In the genomic region with DNA sequence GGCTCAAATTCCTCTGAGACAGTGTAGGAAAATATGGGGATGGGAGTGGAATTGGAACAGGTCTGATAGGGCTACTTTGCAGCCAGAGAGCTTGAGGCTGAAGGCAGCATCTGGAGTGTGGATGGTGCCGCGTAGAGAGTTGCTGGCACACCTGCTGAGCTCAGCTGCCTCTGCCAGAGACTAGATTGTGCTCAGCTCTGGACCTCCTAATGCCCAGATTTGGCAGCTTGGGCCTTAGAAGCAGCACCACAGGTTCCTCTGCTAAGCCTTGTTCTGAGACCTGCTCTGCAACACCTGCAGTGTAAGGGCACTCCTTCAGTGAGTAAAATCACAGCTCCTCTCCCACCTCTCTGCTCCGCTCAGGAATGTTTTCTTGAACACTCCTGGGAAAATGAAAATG, we compare ENCODE assay signal across 11 cellular contexts. TPM values are rescaled to one million over a fixed set of nuclear protein-coding genes. Genes with fewer than 3 reads are reported as not detected.
DNase-seq lines count a peak whose midpoint lies in the region; ATAC-seq and TF ChIP-seq lines count a peak whose summit lies in the region.
"Had no signal": no experiment of that assay in that cellular context is flagged by ENCODE, and none has a peak within 500 bp of the region (broad histone marks: within the 10 kb centered on the region; RNA-seq: fewer than 3 reads in every experiment).

No MANE protein-coding gene starts in this region.

- 70% methylated on average over 3 of the region's 3 CpGs for WGBS in right cardiac atrium
- WGBS in thyroid gland, 2 donors = 67 to 77% methylated on average over 3 of the region's 3 CpGs

- no peaks in the 10 kb centered on the region for H3K9me3 Mint-ChIP-seq in activated naive CD8-positive, alpha-beta T cell treated with anti-CD3 and anti-CD28 coated beads, Interleukin-2, amount 10 ng/mL, durations not matched to agents 7 days and 5 days
- no peaks in the 10 kb centered on the region for H3K9me3 Mint-ChIP-seq in activated naive CD8-positive, alpha-beta T cell treated with anti-CD3 and anti-CD28 coated beads for 36 hours

- peaks cover 7% of the 10 kb centered on the region for H3K4me1 ChIP-seq in right cardiac atrium (ENCODE audit: control insufficient read depth, insufficient read depth, low read length)
- peaks cover 11% of the 10 kb centered on the region in 2 donors for H3K4me1 ChIP-seq in thyroid gland
- peaks cover 0 to 28% (median 0%) of the 10 kb centered on the region in 4 donors for H3K4me1 ChIP-seq in Peyer's patch

- 0 out of 2 replicates have a peak overlapping the region, but pooled peaks have one; percentile 16 for H3K27ac ChIP-seq in WERI-Rb-1
- peak overlapping the region; percentile 33 for H3K27ac ChIP-seq in right cardiac atrium (ENCODE audit: low read length)
- peak overlapping the region in 1 of 3 donors; percentile 58 for H3K27ac ChIP-seq in thyroid gland
- H3K27ac ChIP-seq in Peyer's patch = no peak overlapping the region

- H3K27me3 Mint-ChIP-seq in activated naive CD8-positive, alpha-beta T cell treated with anti-CD3 and anti-CD28 coated beads, Interleukin-2, amount 10 ng/mL, durations not matched to agents 7 days and 5 days = no peaks in the 10 kb centered on the region
- no peaks in the 10 kb centered on the region for H3K27me3 Mint-ChIP-seq in activated naive CD8-positive, alpha-beta T cell treated with anti-CD3 and anti-CD28 coated beads for 36 hours

- no peaks in the 10 kb centered on the region for H3K9me3 ChIP-seq in WERI-Rb-1 (ENCODE audit: severe bottlenecking)
- H3K9me3 ChIP-seq in right cardiac atrium (ENCODE audit: control insufficient read depth, low read length) = no peaks in the 10 kb centered on the region
- H3K9me3 ChIP-seq in thyroid gland = no peaks in the 10 kb centered on the region
- H3K9me3 ChIP-seq in Peyer's patch = no peaks in the 10 kb centered on the region
- H3K9me3 ChIP-seq: adrenal gland had no signal

- H3K27ac Mint-ChIP-seq in activated naive CD8-positive, alpha-beta T cell treated with anti-CD3 and anti-CD28 coated beads, Interleukin-2, amount 10 ng/mL, durations not matched to agents 7 days and 5 days = peak overlapping the region; percentile 22
- no peak overlapping the region for H3K27ac Mint-ChIP-seq in activated naive CD8-positive, alpha-beta T cell treated with anti-CD3 and anti-CD28 coated beads for 36 hours

- H3K36me3 Mint-ChIP-seq in activated naive CD8-positive, alpha-beta T cell treated with anti-CD3 and anti-CD28 coated beads, Interleukin-2, amount 10 ng/mL, durations not matched to agents 7 days and 5 days = no peaks in the 10 kb centered on the region
- no peaks in the 10 kb centered on the region for H3K36me3 Mint-ChIP-seq in activated naive CD8-positive, alpha-beta T cell treated with anti-CD3 and anti-CD28 coated beads for 36 hours

- DNase-seq in activated naive CD8-positive, alpha-beta T cell treated with anti-CD3 and anti-CD28 coated beads, Interleukin-2, amount 10 ng/mL, durations not matched to agents 7 days and 5 days = no peak
- no peak for DNase-seq in activated naive CD8-positive, alpha-beta T cell treated with anti-CD3 and anti-CD28 coated beads for 36 hours
- DNase-seq in WERI-Rb-1 (no peak), right cardiac atrium (no peak), thyroid gland (peak; percentile 30 to 32), Peyer's patch (no peak), iPS-NIHi7 (ENCODE audit: extremely low spot score) (no peak)
- DNase-seq: adrenal gland; stimulated activated CD4-positive, alpha-beta T cell treated with anti-CD3 and anti-CD28 coated beads, Interleukin-1b, Interleukin-23, amount 100 ng/mL, for 48 hours had no signal

- TF ChIP-seq CTCF in WERI-Rb-1 (IDR thresholded peaks at IDR 0.05; ENCODE audit: low read depth, low read length) (no peak), thyroid gland (IDR thresholded peaks at IDR 0.05) (no peak), Peyer's patch (IDR thresholded peaks at IDR 0.05) (no peak)

- H3K27me3 ChIP-seq in WERI-Rb-1 (ENCODE audit: insufficient read depth, low read depth, severe bottlenecking) (no peaks in the 10 kb centered on the region), right cardiac atrium (ENCODE audit: control insufficient read depth, insufficient read depth) (no peaks in the 10 kb centered on the region), thyroid gland (no peaks in the 10 kb centered on the region), Peyer's patch (no peaks in the 10 kb centered on the region)
- H3K27me3 ChIP-seq: adrenal gland had no signal

- H3K36me3 ChIP-seq in WERI-Rb-1 = no peaks in the 10 kb centered on the region
- no peaks in the 10 kb centered on the region for H3K36me3 ChIP-seq in thyroid gland
- H3K36me3 ChIP-seq in Peyer's patch = peaks cover 0 to 8% (median 0%) of the 10 kb centered on the region in 3 donors
- H3K36me3 ChIP-seq: adrenal gland had no signal

- no peak overlapping the region for H3K4me3 Mint-ChIP-seq in activated naive CD8-positive, alpha-beta T cell treated with anti-CD3 and anti-CD28 coated beads, Interleukin-2, amount 10 ng/mL, durations not matched to agents 7 days and 5 days
- no peak overlapping the region for H3K4me3 Mint-ChIP-seq in activated naive CD8-positive, alpha-beta T cell treated with anti-CD3 and anti-CD28 coated beads for 36 hours

- TF ChIP-seq POLR2A in thyroid gland (IDR thresholded peaks at IDR 0.05) = no peak
- TF ChIP-seq POLR2A in Peyer's patch (IDR thresholded peaks at IDR 0.05) = no peak

- intact Hi-C loops in right cardiac atrium (cut with DNase I) (no loop called here), thyroid gland (cut with DNase I) (no loop called here)

- peaks cover 10% of the 10 kb centered on the region for H3K4me1 Mint-ChIP-seq in activated naive CD8-positive, alpha-beta T cell treated with anti-CD3 and anti-CD28 coated beads, Interleukin-2, amount 10 ng/mL, durations not matched to agents 7 days and 5 days
- no peaks in the 10 kb centered on the region for H3K4me1 Mint-ChIP-seq in activated naive CD8-positive, alpha-beta T cell treated with anti-CD3 and anti-CD28 coated beads for 36 hours

- no peak for ATAC-seq in activated naive CD8-positive, alpha-beta T cell treated with anti-CD3 and anti-CD28 coated beads, Interleukin-2, amount 10 ng/mL, durations not matched to agents 7 days and 5 days (ENCODE audit: low read depth)
- ATAC-seq in right cardiac atrium (no peak), HG03045 (IDR thresholded peaks at IDR 0.05; ENCODE audit: unreplicated experiment) (no peak)

- no peak overlapping the region for H3K4me3 ChIP-seq in WERI-Rb-1 (ENCODE audit: low read depth, low read length)
- H3K4me3 ChIP-seq in right cardiac atrium (ENCODE audit: low read length) = no peak overlapping the region
- no peak overlapping the region for H3K4me3 ChIP-seq in thyroid gland (replicated peaks in 1 of 3)
- no peak overlapping the region for H3K4me3 ChIP-seq in Peyer's patch
- H3K4me3 ChIP-seq: adrenal gland had no signal

- POLR2A ChIA-PET in activated naive CD8-positive, alpha-beta T cell treated with anti-CD3 and anti-CD28 coated beads, Interleukin-2, amount 10 ng/mL, durations not matched to agents 7 days and 5 days (lab: Charles Lee) = no interaction called here

RNA-seq across cellular contexts. Expression of a gene that starts 23.3 kb away (rescaled TPM):
- 1 to 10 TPM; 1.0 to 1.2 TPM for total RNA-seq in activated naive CD8-positive, alpha-beta T cell treated with anti-CD3 and anti-CD28 coated beads, Interleukin-2, amount 10 ng/mL, durations not matched to agents 7 days and 5 days
- 1 to 10 TPM; 1.0 to 1.3 TPM for total RNA-seq in activated naive CD8-positive, alpha-beta T cell treated with anti-CD3 and anti-CD28 coated beads for 36 hours
- 10 to 100 TPM; 14.4 to 32.7 (median 28.7) TPM for total RNA-seq in right cardiac atrium
- polyA plus RNA-seq in right cardiac atrium = 16.7 TPM
- total RNA-seq in thyroid gland = 10 to 100 TPM; 27.1 to 93.0 (median 70.5) TPM
- total RNA-seq in Peyer's patch = 100 to 1,000 TPM in 2 of 4 donors, 10 to 100 TPM in 2; 41.3 to 200 (median 119) TPM

RNA-seq across cellular contexts. Expression of a gene that starts 52.0 kb away (rescaled TPM):
- total RNA-seq in activated naive CD8-positive, alpha-beta T cell treated with anti-CD3 and anti-CD28 coated beads, Interleukin-2, amount 10 ng/mL, durations not matched to agents 7 days and 5 days = not detected
- total RNA-seq in activated naive CD8-positive, alpha-beta T cell treated with anti-CD3 and anti-CD28 coated beads for 36 hours = not detected
- total RNA-seq in right cardiac atrium (under 1 TPM in 3 of 4 donors, not detected in 1; 0.15 to 0.72 (median 0.59) TPM), thyroid gland (not detected), Peyer's patch (1,000 to 10,000 TPM in 1 of 4 donors, 100 to 1,000 TPM in 1, 10 to 100 TPM in 2; 15.7 to 1,128 (median 174) TPM)
- polyA plus RNA-seq in right cardiac atrium = 0.43 TPM
- total RNA-seq: lung microvascular endothelial cell had no signal

Comparison
In these comparisons a context has a peak if more than half of its experiments do, and no peak if none do; other contexts are left out.
1. DNase-seq: peak in thyroid gland (2 of 2); none in activated naive CD8-positive, alpha-beta T cell treated with anti-CD3 and anti-CD28 coated beads, Interleukin-2, amount 10 ng/mL, durations not matched to agents 7 days and 5 days (single experiment), activated naive CD8-positive, alpha-beta T cell treated with anti-CD3 and anti-CD28 coated beads for 36 hours (single experiment), WERI-Rb-1 (single experiment), right cardiac atrium (0 of 3), Peyer's patch (0 of 3) and iPS-NIHi7 (single experiment).
2. H3K27ac ChIP-seq: peak in WERI-Rb-1 (single experiment) and right cardiac atrium (single experiment); none in Peyer's patch (0 of 4).
3. RNA of a gene that starts 23.3 kb away (total RNA-seq): 41.3 to 200 TPM in Peyer's patch, 27.1 to 93.0 TPM in thyroid gland and 14.4 to 32.7 TPM in right cardiac atrium; 1.0 to 1.3 TPM in activated naive CD8-positive, alpha-beta T cell treated with anti-CD3 and anti-CD28 coated beads for 36 hours and 1.0 to 1.2 TPM in activated naive CD8-positive, alpha-beta T cell treated with anti-CD3 and anti-CD28 coated beads, Interleukin-2, amount 10 ng/mL, durations not matched to agents 7 days and 5 days; every median in the first group is over 4 times any median in the second.
4. RNA of a gene that starts 52.0 kb away (total RNA-seq): 15.7 to 1,128 TPM in Peyer's patch; 0.15 to 0.72 TPM in right cardiac atrium, not detected in activated naive CD8-positive, alpha-beta T cell treated with anti-CD3 and anti-CD28 coated beads, Interleukin-2, amount 10 ng/mL, durations not matched to agents 7 days and 5 days, not detected in activated naive CD8-positive, alpha-beta T cell treated with anti-CD3 and anti-CD28 coated beads for 36 hours and not detected in thyroid gland; every median in the first group is over 4 times any median in the second.